In genomic region chr3:34237946-34238345, GRCh38 we compare ENCODE assay signal across 16 cellular contexts.
"Had no signal": no experiment of that assay in that cellular context is flagged by ENCODE, and none has a peak within 500 bp of the region (broad histone marks: within the 10 kb centered on the region; RNA-seq: fewer than 3 reads in every experiment).

No MANE protein-coding gene starts in this region.

- H3K4me1 ChIP-seq: gastroesophageal sphincter, left lung, stomach had no signal

- ATAC-seq: activated T-helper 17 cell treated with anti-CD3 and anti-CD28 coated beads, Interleukin-2, amount 50 U/mL, for 72 hours; gastroesophageal sphincter; left lung had no signal

- H3K9me3 ChIP-seq: gastroesophageal sphincter, left lung, ovary, stomach, thoracic aorta had no signal

- H3K4me3 ChIP-seq: gastroesophageal sphincter, left lung, ovary, stomach, thoracic aorta had no signal

- H3K36me3 ChIP-seq: gastroesophageal sphincter, left lung, ovary, stomach, thoracic aorta had no signal

- H3K27me3 ChIP-seq: gastroesophageal sphincter, left lung, ovary, stomach had no signal

- DNase-seq: activated CD4-positive, alpha-beta T cell treated with anti-CD3 and anti-CD28 coated beads, Interleukin-2, amount 50 U/mL, for 1 hour; activated naive CD4-positive, alpha-beta T cell treated with anti-CD3 and anti-CD28 coated beads, Interleukin-2, amount 10 ng/mL, durations not matched to agents 7 days and 5 days; activated T-cell treated with anti-CD3 and anti-CD28 coated beads for 4 hours; amniotic stem cell; islet precursor cell; left lung; mesenchymal stem cell; nephron progenitor cell; ovary; stimulated activated CD4-positive, alpha-beta T cell treated with anti-CD3 and anti-CD28 coated beads, Interleukin-15, amount 100 ng/mL, for 24 hours; stimulated activated CD4-positive, alpha-beta T cell treated with anti-CD3 and anti-CD28 coated beads, Interleukin-4, amount 100 ng/mL, for 4 hours; stomach; T-helper 2 cell had no signal

- H3K27ac ChIP-seq: gastroesophageal sphincter, left lung, ovary, stomach, thoracic aorta had no signal
